Comparison of ENCODE assay signal across 31 cellular contexts in genomic region chrX:114582698-114583395, GRCh38. TPM values are rescaled to one million over a fixed set of nuclear protein-coding genes. Genes with fewer than 3 reads are reported as not detected.
DNase-seq lines count a peak whose midpoint lies in the region; ATAC-seq and TF ChIP-seq lines count a peak whose summit lies in the region.
"Had no signal": no experiment of that assay in that cellular context is flagged by ENCODE, and none has a peak within 500 bp of the region (broad histone marks: within the 10 kb centered on the region; RNA-seq: fewer than 3 reads in every experiment).

No MANE protein-coding gene starts in this region.

- peaks cover 72% of the 10 kb centered on the region for H3K27me3 Mint-ChIP-seq in WTC11 (ENCODE audit: low read depth)
- peaks cover 55% of the 10 kb centered on the region for H3K27me3 Mint-ChIP-seq in neural progenitor cell (ENCODE audit: insufficient read depth, low read depth)

- peak overlapping the region; percentile 81 for H3K4me3 ChIP-seq in iPS-18a (ENCODE audit: low read length)
- peak overlapping the region; percentile 37 for H3K4me3 ChIP-seq in neural progenitor cell
- no peak overlapping the region for H3K4me3 ChIP-seq in uterus
- H3K4me3 ChIP-seq: A549, right lobe of liver, SJSA1 had no signal

- intact Hi-C loops in uterus (cut with DNase I; ENCODE audit: low total_unique reads), result no loop called here

- POLR2A ChIA-PET in WTC11 (lab: Charles Lee), result interaction anchor here (0.5 kb wide), 1 partner anchor 559 kb away, joined by 3 read pairs; no protein-coding TSS in a partner anchor

- H3K4me3 Mint-ChIP-seq in WTC11, result peak overlapping the region; percentile 76
- H3K4me3 Mint-ChIP-seq in neural progenitor cell, result peak overlapping the region; percentile 88
- H3K4me3 Mint-ChIP-seq: effector memory CD8-positive, alpha-beta T cell; naive thymus-derived CD8-positive, alpha-beta T cell had no signal

- H3K27ac ChIP-seq in iPS-18a (ENCODE audit: low read length), result no peak overlapping the region
- no peak overlapping the region for H3K27ac ChIP-seq in neural progenitor cell
- H3K27ac ChIP-seq in uterus, result no peak overlapping the region
- H3K27ac ChIP-seq: A549, heart left ventricle, parathyroid adenoma, right lobe of liver, SJSA1 had no signal

- peak overlapping the region; percentile 72 for H3K4me2 ChIP-seq in neural progenitor cell
- H3K4me2 ChIP-seq: A549 had no signal

- CTCF ChIA-PET in WTC11 (lab: Charles Lee), result interaction anchor here (0.6 to 0.9 kb wide), 4 partner anchors 27 to 507 kb away, joined by 3 to 4 read pairs (median 3); no protein-coding TSS in a partner anchor

- ATAC-seq in WTC11 (peak; percentile 10), HG03280 (IDR thresholded peaks at IDR 0.05; ENCODE audit: unreplicated experiment) (no peak)
- ATAC-seq: A549; effector memory CD8-positive, alpha-beta T cell; esophagus mucosa; heart left ventricle; naive thymus-derived CD8-positive, alpha-beta T cell; right lobe of liver had no signal

- H3K9me3 Mint-ChIP-seq in WTC11 (no peaks in the 10 kb centered on the region), neural progenitor cell (no peaks in the 10 kb centered on the region)

- peaks cover 51% of the 10 kb centered on the region for H3K4me1 ChIP-seq in iPS-18a (ENCODE audit: control insufficient read depth, low read depth, low read length)
- H3K4me1 ChIP-seq in neural progenitor cell, result peaks cover 17% of the 10 kb centered on the region
- H3K4me1 ChIP-seq in uterus, result no peaks in the 10 kb centered on the region
- H3K4me1 ChIP-seq: A549, parathyroid adenoma, right lobe of liver, SJSA1 had no signal

- H3K4me1 Mint-ChIP-seq in WTC11 (peaks cover 45% of the 10 kb centered on the region), neural progenitor cell (peaks cover 30% of the 10 kb centered on the region)
- H3K4me1 Mint-ChIP-seq: naive thymus-derived CD8-positive, alpha-beta T cell had no signal

- H3F3A ChIP-seq in neural progenitor cell (ENCODE audit: low read depth), result peaks cover 18% of the 10 kb centered on the region

- H3K36me3 Mint-ChIP-seq in WTC11 (no peaks in the 10 kb centered on the region), neural progenitor cell (no peaks in the 10 kb centered on the region)

- TF ChIP-seq CTCF in WTC11 (IDR thresholded peaks at IDR 0.05), result no peak
- no peak for TF ChIP-seq CTCF in neural progenitor cell (IDR thresholded peaks at IDR 0.05)
- no peak for TF ChIP-seq CTCF in uterus (IDR thresholded peaks at IDR 0.05)

- H3K79me2 ChIP-seq in neural progenitor cell (ENCODE audit: low read depth), result no peaks in the 10 kb centered on the region
- H3K79me2 ChIP-seq: parathyroid adenoma had no signal

- peaks cover 20% of the 10 kb centered on the region for H4K20me1 ChIP-seq in neural progenitor cell (ENCODE audit: low read depth)

- no peak overlapping the region for H3K27ac Mint-ChIP-seq in WTC11
- H3K27ac Mint-ChIP-seq in neural progenitor cell, result no peak overlapping the region
- H3K27ac Mint-ChIP-seq: effector memory CD8-positive, alpha-beta T cell; naive thymus-derived CD8-positive, alpha-beta T cell had no signal

- no peaks in the 10 kb centered on the region for H3K9me3 ChIP-seq in iPS-18a (ENCODE audit: control insufficient read depth, low read depth, low read length)
- no peaks in the 10 kb centered on the region for H3K9me3 ChIP-seq in neural progenitor cell (ENCODE audit: low read depth)
- no peaks in the 10 kb centered on the region for H3K9me3 ChIP-seq in uterus
- H3K9me3 ChIP-seq: A549, heart left ventricle, right lobe of liver, SJSA1 had no signal

- H3K9ac ChIP-seq in iPS-18a (ENCODE audit: low read length), result no peak overlapping the region
- H3K9ac ChIP-seq in neural progenitor cell, result no peak overlapping the region
- H3K9ac ChIP-seq: parathyroid adenoma had no signal

- peak overlapping the region; percentile 4 for H2AFZ ChIP-seq in neural progenitor cell (replicated peaks)
- H2AFZ ChIP-seq: parathyroid adenoma had no signal

- TF ChIP-seq POLR2A in uterus (IDR thresholded peaks at IDR 0.05), result no peak

- DNase-seq in DMS53 (lab: John Stamatoyannopoulos, UW), result peak; percentile 52
- DNase-seq in WTC11 (ENCODE audit: low spot score), result peak; percentile 42
- DNase-seq in neural progenitor cell (ENCODE audit: low spot score), result peak; percentile 58
- no peak for DNase-seq in NCI-H1092 treated with DMSO at 0.1 percent for 48 hours (lab: John Stamatoyannopoulos, UW)
- no peak for DNase-seq in uterus
- DNase-seq in NCI-H1694 treated with DMSO at 0.1 percent for 48 hours (lab: John Stamatoyannopoulos, UW), result no peak
- DNase-seq: activated CD4-positive, alpha-beta T cell treated with anti-CD3 and anti-CD28 coated beads, Interleukin-2, amount 50 U/mL, for 48 hours; activated CD8-positive, alpha-beta memory T cell treated with anti-CD3 and anti-CD28 coated beads, Interleukin-2, amount 50 U/mL, for 48 hours; activated naive CD4-positive, alpha-beta T cell treated with anti-CD3 and anti-CD28 coated beads, Interleukin-2, amount 50 U/mL, for 16 hours; DMS79; effector memory CD8-positive, alpha-beta T cell; foreskin fibroblast; GOT3; heart left ventricle; naive thymus-derived CD8-positive, alpha-beta T cell; NCI-H1105; NCI-H2029 treated with DMSO at 0.1 percent for 48 hours; NCI-H345; right lobe of liver; stimulated activated CD4-positive, alpha-beta T cell treated with anti-CD3 and anti-CD28 coated beads, Interleukin-12 subunit alpha, Interleukin-12 subunit beta, amount 100 ng/mL, for 4 hours; stimulated activated CD4-positive, alpha-beta T cell treated with anti-CD3 and anti-CD28 coated beads, Interleukin-4, amount 100 ng/mL, for 1 hour; trophoblast cell had no signal

- H3K27me3 ChIP-seq in iPS-18a (ENCODE audit: control insufficient read depth, insufficient read depth, low read length), result peaks cover 94% of the 10 kb centered on the region
- H3K27me3 ChIP-seq in neural progenitor cell, result peaks cover 94% of the 10 kb centered on the region
- peaks cover 0 to 58% of the 10 kb centered on the region in 2 donors for H3K27me3 ChIP-seq in uterus
- H3K27me3 ChIP-seq: SJSA1 had no signal

- H3K36me3 ChIP-seq in iPS-18a (ENCODE audit: control insufficient read depth, low read depth, low read length) (no peaks in the 10 kb centered on the region), neural progenitor cell (no peaks in the 10 kb centered on the region), uterus (no peaks in the 10 kb centered on the region)
- H3K36me3 ChIP-seq: heart left ventricle, right lobe of liver, SJSA1 had no signal

TF ChIP-seq in WTC11, 78 proteins besides CTCF, POLR2A, EP300 and RAD21:
- TF ChIP-seq ELF4 (CRISPR knock-in tag; IDR thresholded peaks at IDR 0.05; ENCODE audit: low read depth) (no peak), FOXK1 (CRISPR knock-in tag; IDR thresholded peaks at IDR 0.05) (0 out of 2 replicates have a peak, but pooled peaks have one; percentile 15), KAT7 (CRISPR knock-in tag; IDR thresholded peaks at IDR 0.05; ENCODE audit: borderline replicate concordance) (no peak), RELA (CRISPR knock-in tag; IDR thresholded peaks at IDR 0.05; ENCODE audit: borderline replicate concordance) (no peak), FOXJ3 (CRISPR knock-in tag; IDR thresholded peaks at IDR 0.05; ENCODE audit: borderline replicate concordance) (no peak), ZNF671 (CRISPR knock-in tag; IDR thresholded peaks at IDR 0.05) (no peak)
- TF ChIP-seq, protein P1, sequence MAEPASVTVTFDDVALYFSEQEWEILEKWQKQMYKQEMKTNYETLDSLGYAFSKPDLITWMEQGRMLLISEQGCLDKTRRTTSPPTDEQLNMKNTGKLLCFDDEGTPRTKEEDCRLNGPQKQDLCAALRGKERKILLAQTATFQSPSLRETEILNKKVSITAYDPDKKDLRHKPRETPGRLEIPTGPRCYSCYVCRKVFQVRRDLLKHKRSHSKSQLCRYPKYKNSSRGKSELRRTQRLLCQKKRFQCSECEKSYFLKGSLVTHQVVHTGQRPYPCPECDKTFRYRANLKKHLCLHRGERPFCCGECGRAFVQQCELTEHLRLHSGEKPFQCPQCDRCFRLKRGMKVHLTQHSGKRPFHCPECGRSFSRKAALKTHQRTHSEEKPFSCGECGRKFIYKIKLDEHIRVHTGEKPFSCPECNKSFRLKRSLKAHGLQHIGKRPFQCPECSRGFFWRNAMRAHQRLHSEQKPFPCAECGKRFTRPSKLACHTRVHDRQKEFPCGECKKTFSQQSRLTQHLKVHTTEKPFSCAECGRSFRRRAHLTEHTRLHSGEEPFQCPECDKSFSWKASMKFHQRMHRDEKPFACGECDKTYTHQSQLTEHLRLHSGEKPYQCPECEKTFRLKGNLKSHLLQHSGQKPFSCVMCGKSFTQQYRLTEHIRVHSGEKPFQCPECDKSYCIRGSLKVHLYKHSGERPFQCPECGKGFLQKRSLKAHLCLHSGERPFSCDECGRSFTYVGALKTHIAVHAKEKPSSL (CRISPR knock-in tag; conservative IDR thresholded peaks at IDR 0.05), result 0 out of 2 replicates have a peak, but pooled peaks have one; percentile 56

RNA-seq across cellular contexts. Expression of gene HTR2C, which starts 1.0 kb away (rescaled TPM):
- total RNA-seq in WTC11 (2021), result 1.7 to 2.4 TPM (median 2.3 TPM) in 3 replicates
- 1.4 and 1.7 TPM in 2 replicates for total RNA-seq in neural progenitor cell (ENCODE audit: low replicate concordance)
- total RNA-seq in uterus, result 10 to 100 TPM in 1 of 4 donors, not detected in 3; 15.7 TPM
- total RNA-seq: bronchial epithelial cell; esophagus mucosa; heart left ventricle; liver; naive thymus-derived CD8-positive, alpha-beta T cell; right lobe of liver; SJSA1; subcutaneous adipose tissue had no signal

Comparison
In these comparisons a context has a peak if more than half of its experiments do, and no peak if none do; other contexts are left out.
1. DNase-seq: peak in DMS53 (single experiment), WTC11 (single experiment) and neural progenitor cell (single experiment); none in NCI-H1092 treated with DMSO at 0.1 percent for 48 hours (single experiment), uterus (0 of 2) and NCI-H1694 treated with DMSO at 0.1 percent for 48 hours (single experiment).
2. H3K4me3 ChIP-seq: peak in iPS-18a (single experiment) and neural progenitor cell (single experiment); none in uterus (0 of 2).